ENCODE assay signal across 39 cellular contexts in the genomic region with DNA sequence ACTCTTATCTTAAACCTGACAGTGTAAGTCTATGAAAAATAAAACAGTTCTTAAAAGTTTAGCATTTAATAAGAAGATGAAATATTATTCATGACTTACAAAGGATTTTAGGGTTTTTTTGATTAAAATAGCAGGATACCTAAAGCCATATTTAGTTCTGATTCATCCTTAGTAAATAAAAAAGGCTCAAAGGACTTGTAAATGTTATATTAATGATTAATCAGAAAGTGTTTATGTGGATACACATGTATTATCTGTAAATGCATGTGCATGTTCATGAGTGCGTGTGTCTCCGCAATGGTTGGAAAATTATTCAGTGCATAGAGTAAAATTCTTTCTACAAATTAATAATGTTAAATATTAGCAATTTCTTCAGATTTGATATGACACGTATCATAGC. TPM values are rescaled to one million over a fixed set of nuclear protein-coding genes. Genes with fewer than 3 reads are reported as not detected.
"Had no signal": no experiment of that assay in that cellular context is flagged by ENCODE, and none has a peak within 500 bp of the region (broad histone marks: within the 10 kb centered on the region; RNA-seq: fewer than 3 reads in every experiment).

No MANE protein-coding gene starts in this region.

- FAIRE-seq: endothelial cell of umbilical vein had no signal

- H3K27me3 ChIP-seq: adrenal gland, body of pancreas, cardiac muscle cell, colonic mucosa, esophagus squamous epithelium, gastroesophageal sphincter had no signal

- H3K27me3 Mint-ChIP-seq: activated B cell treated with CpG ODN at 0.5 μM for 24 hours; activated CD8-positive, alpha-beta T cell treated with anti-CD3 and anti-CD28 coated beads for 36 hours; activated naive CD4-positive, alpha-beta T cell treated with anti-CD3 and anti-CD28 coated beads, Interleukin-2, amount 50 U/mL, for 24 hours; activated naive CD8-positive, alpha-beta T cell treated with anti-CD3 and anti-CD28 coated beads for 36 hours; activated naive CD8-positive, alpha-beta T cell treated with anti-CD3 and anti-CD28 coated beads, Interleukin-2, amount 50 U/mL, for 24 hours; activated T-helper 17 cell treated with anti-CD3 and anti-CD28 coated beads, Interleukin-2, amount 50 U/mL, for 72 hours had no signal

- H3K4me1 ChIP-seq: adrenal gland, body of pancreas, colonic mucosa, esophagus squamous epithelium, gastroesophageal sphincter had no signal

- H3K9me3 Mint-ChIP-seq: activated B cell treated with CpG ODN at 0.5 μM for 24 hours; activated naive CD4-positive, alpha-beta T cell treated with anti-CD3 and anti-CD28 coated beads, Interleukin-2, amount 50 U/mL, for 24 hours; activated naive CD8-positive, alpha-beta T cell treated with anti-CD3 and anti-CD28 coated beads for 36 hours; activated naive CD8-positive, alpha-beta T cell treated with anti-CD3 and anti-CD28 coated beads, Interleukin-2, amount 50 U/mL, for 24 hours; activated T-helper 17 cell treated with anti-CD3 and anti-CD28 coated beads, Interleukin-2, amount 50 U/mL, for 72 hours; T-helper 2 cell treated with Interferon-gamma antibody and Interleukin-4, amounts not matched to agents 5 μg/mL and 100 μg/mL, for 36 hours had no signal

- H3K36me3 ChIP-seq: adrenal gland, cardiac muscle cell, colonic mucosa, esophagus squamous epithelium, gastroesophageal sphincter, WERI-Rb-1 had no signal

- H3K27ac ChIP-seq: adrenal gland, body of pancreas, cardiac muscle cell, colonic mucosa, epithelial cell of prostate, esophagus squamous epithelium, gastroesophageal sphincter, WERI-Rb-1 had no signal

- H3K36me3 Mint-ChIP-seq: activated naive CD8-positive, alpha-beta T cell treated with anti-CD3 and anti-CD28 coated beads for 36 hours had no signal

- H3K4me3 ChIP-seq: adrenal gland, body of pancreas, cardiac muscle cell, colonic mucosa, esophagus squamous epithelium, gastroesophageal sphincter had no signal

- H3K27ac Mint-ChIP-seq: activated B cell treated with CpG ODN at 0.5 μM for 24 hours; activated CD8-positive, alpha-beta T cell treated with anti-CD3 and anti-CD28 coated beads for 36 hours; activated naive CD4-positive, alpha-beta T cell treated with anti-CD3 and anti-CD28 coated beads, Interleukin-2, amount 50 U/mL, for 24 hours; activated naive CD8-positive, alpha-beta T cell treated with anti-CD3 and anti-CD28 coated beads for 36 hours; activated naive CD8-positive, alpha-beta T cell treated with anti-CD3 and anti-CD28 coated beads, Interleukin-2, amount 50 U/mL, for 24 hours; activated T-helper 17 cell treated with anti-CD3 and anti-CD28 coated beads, Interleukin-2, amount 50 U/mL, for 72 hours; T-helper 17 cell; T-helper 2 cell treated with Interferon-gamma antibody and Interleukin-4, amounts not matched to agents 5 μg/mL and 100 μg/mL, for 36 hours had no signal

- DNase-seq: activated B cell treated with CpG ODN at 0.5 μM for 24 hours; activated CD4-positive, alpha-beta T cell treated with anti-CD3 and anti-CD28 coated beads for 48 hours; activated CD4-positive, alpha-beta T cell treated with anti-CD3 and anti-CD28 coated beads, Interleukin-2, amount 50 U/mL, for 1 hour; activated CD4-positive, alpha-beta T cell treated with anti-CD3 and anti-CD28 coated beads, Interleukin-2, amount 50 U/mL, for 48 hours; activated CD8-positive, alpha-beta memory T cell treated with anti-CD3 and anti-CD28 coated beads for 24 hours; activated CD8-positive, alpha-beta T cell treated with anti-CD3 and anti-CD28 coated beads for 36 hours; activated effector memory CD4-positive, alpha-beta T cell treated with Interleukin-2 at 50 U/mL for 16 hours; activated gamma-delta T cell treated with Interleukin-2 at 50 U/mL for 16 hours; activated naive CD4-positive, alpha-beta T cell treated with Interleukin-2 at 50 U/mL for 16 hours; activated naive CD8-positive, alpha-beta T cell treated with anti-CD3 and anti-CD28 coated beads for 36 hours; activated naive CD8-positive, alpha-beta T cell treated with anti-CD3 and anti-CD28 coated beads, Interleukin-2, amount 50 U/mL, for 24 hours; activated T-cell treated with anti-CD3 and anti-CD28 coated beads, Interleukin-2, amount 50 U/mL, for 4 hours; adrenal gland; amygdala; aorta; body of pancreas; central memory CD4-positive, alpha-beta T cell; cerebellar nuclear complex; colonic mucosa; effector CD8-positive, alpha-beta T cell; esophagus squamous epithelium; foreskin melanocyte; T-helper 1 cell; T-helper 17 cell; T1000; WERI-Rb-1 had no signal

- H3K9me3 ChIP-seq: adrenal gland, body of pancreas, colonic mucosa, esophagus squamous epithelium, gastroesophageal sphincter had no signal

- ATAC-seq: activated CD4-positive, CD25-positive, alpha-beta regulatory T cell treated with anti-CD3 and anti-CD28 coated beads, Interleukin-2, amount 50 U/mL, for 24 hours; activated CD8-positive, alpha-beta T cell treated with anti-CD3 and anti-CD28 coated beads for 36 hours; activated naive CD8-positive, alpha-beta T cell treated with anti-CD3 and anti-CD28 coated beads, Interleukin-2, amount 50 U/mL, for 24 hours; activated T-cell treated with anti-CD3 and anti-CD28 coated beads, Interleukin-2, amount 50 U/mL, for 4 hours; activated T-helper 17 cell treated with anti-CD3 and anti-CD28 coated beads, Interleukin-2, amount 50 U/mL, for 72 hours; body of pancreas; gastroesophageal sphincter; T-helper 17 cell had no signal

- H3K4me1 Mint-ChIP-seq: activated B cell treated with CpG ODN at 0.5 μM for 24 hours; activated naive CD4-positive, alpha-beta T cell treated with anti-CD3 and anti-CD28 coated beads, Interleukin-2, amount 50 U/mL, for 24 hours; activated naive CD8-positive, alpha-beta T cell treated with anti-CD3 and anti-CD28 coated beads, Interleukin-2, amount 50 U/mL, for 24 hours; activated T-helper 17 cell treated with anti-CD3 and anti-CD28 coated beads, Interleukin-2, amount 50 U/mL, for 72 hours; T-helper 17 cell had no signal

- H3K4me3 Mint-ChIP-seq: activated B cell treated with CpG ODN at 0.5 μM for 24 hours; activated CD8-positive, alpha-beta T cell treated with anti-CD3 and anti-CD28 coated beads for 36 hours; activated naive CD4-positive, alpha-beta T cell treated with anti-CD3 and anti-CD28 coated beads, Interleukin-2, amount 50 U/mL, for 24 hours; activated naive CD8-positive, alpha-beta T cell treated with anti-CD3 and anti-CD28 coated beads for 36 hours; activated naive CD8-positive, alpha-beta T cell treated with anti-CD3 and anti-CD28 coated beads, Interleukin-2, amount 50 U/mL, for 24 hours; activated T-cell treated with anti-CD3 and anti-CD28 coated beads, Interleukin-2, amount 50 U/mL, for 4 hours; activated T-helper 17 cell treated with anti-CD3 and anti-CD28 coated beads, Interleukin-2, amount 50 U/mL, for 72 hours; T-helper 17 cell; T-helper 2 cell treated with Interferon-gamma antibody and Interleukin-4, amounts not matched to agents 5 μg/mL and 100 μg/mL, for 36 hours had no signal

RNA-seq across cellular contexts. Expression of a gene that starts 4.4 kb away (rescaled TPM):
- total RNA-seq: activated CD8-positive, alpha-beta T cell treated with anti-CD3 and anti-CD28 coated beads for 36 hours; activated naive CD8-positive, alpha-beta T cell treated with anti-CD3 and anti-CD28 coated beads for 36 hours; activated T-cell treated with anti-CD3 and anti-CD28 coated beads, Interleukin-2, amount 50 U/mL, for 4 hours; activated T-helper 17 cell treated with anti-CD3 and anti-CD28 coated beads, Interleukin-2, amount 50 U/mL, for 72 hours; body of pancreas; cardiac muscle cell; dermis microvascular lymphatic vessel endothelial cell; endothelial cell of umbilical vein; fibroblast of lung; gastroesophageal sphincter; glomerular endothelial cell had no signal
- polyA plus RNA-seq: aorta, cardiac muscle cell, endothelial cell of umbilical vein had no signal

RNA-seq across cellular contexts. Expression of a gene that starts 37.4 kb away (rescaled TPM):
- total RNA-seq: cardiac muscle cell had no signal

RNA-seq across cellular contexts. Expression of a gene that starts 49.6 kb away (rescaled TPM):
- total RNA-seq: activated B cell treated with CpG ODN at 0.5 μM for 24 hours; activated CD8-positive, alpha-beta T cell treated with anti-CD3 and anti-CD28 coated beads for 36 hours; activated naive CD8-positive, alpha-beta T cell treated with anti-CD3 and anti-CD28 coated beads for 36 hours; activated T-cell treated with anti-CD3 and anti-CD28 coated beads, Interleukin-2, amount 50 U/mL, for 4 hours; activated T-helper 17 cell treated with anti-CD3 and anti-CD28 coated beads, Interleukin-2, amount 50 U/mL, for 72 hours; adrenal gland; aorta; body of pancreas; cardiac muscle cell; colonic mucosa; dermis microvascular lymphatic vessel endothelial cell; endothelial cell of umbilical vein; esophagus squamous epithelium; fibroblast of lung; fibroblast of villous mesenchyme; gastroesophageal sphincter; glomerular endothelial cell; T-helper 17 cell had no signal
- polyA plus RNA-seq: adrenal gland, aorta, cardiac muscle cell, endothelial cell of umbilical vein, esophagus, fibroblast of lung had no signal
